In genomic region chr9:97527626-97528528, GRCh38 we compare ENCODE assay signal across 13 cellular contexts. TPM values are rescaled to one million over a fixed set of nuclear protein-coding genes. Genes with fewer than 3 reads are reported as not detected.
DNase-seq lines count a peak whose midpoint lies in the region; ATAC-seq and TF ChIP-seq lines count a peak whose summit lies in the region.
"Had no signal": no experiment of that assay in that cellular context is flagged by ENCODE, and none has a peak within 500 bp of the region (broad histone marks: within the 10 kb centered on the region; RNA-seq: fewer than 3 reads in every experiment).

No MANE protein-coding gene starts in this region.

- no peak overlapping the region for H3K23ac ChIP-seq in H9 (ENCODE audit: insufficient read length, low read depth, low read length)

- CTCF ChIA-PET in activated CD8-positive, alpha-beta memory T cell treated with anti-CD3 and anti-CD28 coated beads, Interleukin-2, amount 10 ng/mL, durations not matched to agents 7 days and 5 days (lab: Charles Lee): no interaction called here

- H4K20me1 ChIP-seq in H9 (ENCODE audit: control insufficient read depth, insufficient read depth, insufficient read length): no peaks in the 10 kb centered on the region

- peak overlapping the region; percentile 16 for H3K18ac ChIP-seq in H9 (ENCODE audit: insufficient read length, low read depth, low read length)

- peak overlapping the region; percentile 1 for H3K4me2 ChIP-seq in H9 (ENCODE audit: insufficient read depth, insufficient read length, low read length)

- no peak overlapping the region for H3K9ac ChIP-seq in H9 (ENCODE audit: extremely low read depth, insufficient read length, low read length)

- H2AK5ac ChIP-seq in H9 (ENCODE audit: insufficient read length, low read length): no peak overlapping the region

- no peak overlapping the region for H4K8ac ChIP-seq in H9 (replicated peaks; ENCODE audit: insufficient read length, low read depth, low read length)

- H3K4me1 ChIP-seq in H9 (ENCODE audit: insufficient read depth, low read length): peaks cover 2% of the 10 kb centered on the region; the same call in 1 of the 2 replicates

- H2BK5ac ChIP-seq in H9 (ENCODE audit: insufficient read length, low read length): no peak overlapping the region

- H4K5ac ChIP-seq in H9 (ENCODE audit: insufficient read length, low read depth, low read length): no peak overlapping the region

- H3K9me3 Mint-ChIP-seq in H9: no peaks in the 10 kb centered on the region; a peak in 1 of 5 replicates
- H3K9me3 Mint-ChIP-seq in stimulated activated effector memory CD8-positive, alpha-beta T cell treated with anti-CD3 and anti-CD28 coated beads, Interleukin-12 subunit alpha, Interleukin-12 subunit beta, amount 100 ng/mL, for 72 hours: no peaks in the 10 kb centered on the region
- no peaks in the 10 kb centered on the region for H3K9me3 Mint-ChIP-seq in activated CD8-positive, alpha-beta memory T cell treated with anti-CD3 and anti-CD28 coated beads, Interleukin-2, amount 10 ng/mL, durations not matched to agents 7 days and 5 days (ENCODE audit: low read depth)
- H3K9me3 Mint-ChIP-seq: brain had no signal

- peak; percentile 58 for DNase-seq in H9
- peak; percentile 77 for DNase-seq in NCI-H69 (lab: John Stamatoyannopoulos, UW)
- DNase-seq in islet precursor cell: peak; percentile 82
- no peak for DNase-seq in stimulated activated effector memory CD8-positive, alpha-beta T cell treated with anti-CD3 and anti-CD28 coated beads, Interleukin-12 subunit alpha, Interleukin-12 subunit beta, amount 100 ng/mL, for 72 hours (ENCODE audit: low spot score in 2 of 2)
- no peak for DNase-seq in DMS153 (lab: John Stamatoyannopoulos, UW)
- no peak for DNase-seq in activated CD8-positive, alpha-beta memory T cell treated with anti-CD3 and anti-CD28 coated beads, Interleukin-2, amount 10 ng/mL, durations not matched to agents 7 days and 5 days
- DNase-seq in hypothalamus (lab: John Stamatoyannopoulos, UW): no peak
- DNase-seq in NCI-H2029 treated with DMSO at 0.1 percent for 48 hours (lab: John Stamatoyannopoulos, UW): no peak
- DNase-seq: COR-L47, NCI-H2029, occipital lobe, Peyer's patch had no signal

- no peak overlapping the region for H3K56ac ChIP-seq in H9 (ENCODE audit: insufficient read length, low read depth, low read length)

- no peak for ATAC-seq in stimulated activated effector memory CD8-positive, alpha-beta T cell treated with anti-CD3 and anti-CD28 coated beads, Interleukin-12 subunit alpha, Interleukin-12 subunit beta, amount 100 ng/mL, for 72 hours
- no peak for ATAC-seq in activated CD8-positive, alpha-beta memory T cell treated with anti-CD3 and anti-CD28 coated beads, Interleukin-2, amount 10 ng/mL, durations not matched to agents 7 days and 5 days

- H3K36me3 Mint-ChIP-seq in H9 (ENCODE audit: insufficient read depth in 1 of 3, low read depth in 3 of 3): no peaks in the 10 kb centered on the region
- no peaks in the 10 kb centered on the region for H3K36me3 Mint-ChIP-seq in stimulated activated effector memory CD8-positive, alpha-beta T cell treated with anti-CD3 and anti-CD28 coated beads, Interleukin-12 subunit alpha, Interleukin-12 subunit beta, amount 100 ng/mL, for 72 hours
- no peaks in the 10 kb centered on the region for H3K36me3 Mint-ChIP-seq in activated CD8-positive, alpha-beta memory T cell treated with anti-CD3 and anti-CD28 coated beads, Interleukin-2, amount 10 ng/mL, durations not matched to agents 7 days and 5 days
- H3K36me3 Mint-ChIP-seq: brain had no signal

- no peak overlapping the region for H3T11ph ChIP-seq in H9 (ENCODE audit: low read length)

- peak overlapping the region; percentile 79 for H3K14ac ChIP-seq in H9 (ENCODE audit: insufficient read depth, low read length)

- H3K4ac ChIP-seq in H9 (ENCODE audit: low read depth, low read length): no peak overlapping the region; the same call in 1 of the 2 replicates

- no peak overlapping the region for H2BK12ac ChIP-seq in H9 (ENCODE audit: insufficient read length, low read depth, low read length)

- H3K79me2 ChIP-seq in H9 (ENCODE audit: insufficient read depth, low read length): no peaks in the 10 kb centered on the region

- H3K27ac Mint-ChIP-seq in H9: peak overlapping the region; percentile 80 to 99 (median 96); a peak in 6 of 7 replicates
- peak overlapping the region; percentile 8 for H3K27ac Mint-ChIP-seq in stimulated activated effector memory CD8-positive, alpha-beta T cell treated with anti-CD3 and anti-CD28 coated beads, Interleukin-12 subunit alpha, Interleukin-12 subunit beta, amount 100 ng/mL, for 72 hours
- H3K27ac Mint-ChIP-seq in activated CD8-positive, alpha-beta memory T cell treated with anti-CD3 and anti-CD28 coated beads, Interleukin-2, amount 10 ng/mL, durations not matched to agents 7 days and 5 days: no peak overlapping the region

- H3K79me1 ChIP-seq in H9 (ENCODE audit: insufficient read depth, low read depth, low read length, poor library complexity, severe bottlenecking): no peaks in the 10 kb centered on the region

- H3K23me2 ChIP-seq in H9 (ENCODE audit: insufficient read length, low read depth, low read length, poor library complexity, severe bottlenecking): no peaks in the 10 kb centered on the region

- H2BK15ac ChIP-seq in H9 (ENCODE audit: low read depth, low read length): no peak overlapping the region

- H2BK120ac ChIP-seq in H9 (ENCODE audit: low read depth, low read length, poor library complexity, severe bottlenecking): peak overlapping the region; percentile 52

- H3K4me3 Mint-ChIP-seq in H9: peak overlapping the region; percentile 26 to 32; a peak in 2 of 5 replicates
- H3K4me3 Mint-ChIP-seq in stimulated activated effector memory CD8-positive, alpha-beta T cell treated with anti-CD3 and anti-CD28 coated beads, Interleukin-12 subunit alpha, Interleukin-12 subunit beta, amount 100 ng/mL, for 72 hours: no peak overlapping the region
- H3K4me3 Mint-ChIP-seq in activated CD8-positive, alpha-beta memory T cell treated with anti-CD3 and anti-CD28 coated beads, Interleukin-2, amount 10 ng/mL, durations not matched to agents 7 days and 5 days: no peak overlapping the region
- H3K4me3 Mint-ChIP-seq: brain had no signal

- H3K27me3 ChIP-seq in H9 (ENCODE audit: insufficient read depth, low read length): no peaks in the 10 kb centered on the region
- H3K27me3 ChIP-seq: Peyer's patch had no signal

- H3K9me3 ChIP-seq in H9 (ENCODE audit: control insufficient read depth, low read depth, low read length): no peaks in the 10 kb centered on the region
- H3K9me3 ChIP-seq: Peyer's patch had no signal

- no peak overlapping the region for H2BK20ac ChIP-seq in H9 (ENCODE audit: low read depth, low read length, poor library complexity, severe bottlenecking)

- TF ChIP-seq CTCF in H9 (conservative IDR thresholded peaks at IDR 0.05): no peak

- H2AFZ ChIP-seq in H9 (ENCODE audit: low read length): no peak overlapping the region

- H3K27ac ChIP-seq in H9 (ENCODE audit: insufficient read length, low read depth, low read length): peak overlapping the region; percentile 49

- H3K4me1 Mint-ChIP-seq in H9: peaks cover 34 to 38% of the 10 kb centered on the region in 2 experiments
- H3K4me1 Mint-ChIP-seq in stimulated activated effector memory CD8-positive, alpha-beta T cell treated with anti-CD3 and anti-CD28 coated beads, Interleukin-12 subunit alpha, Interleukin-12 subunit beta, amount 100 ng/mL, for 72 hours: peaks cover 18% of the 10 kb centered on the region
- peaks cover 19% of the 10 kb centered on the region for H3K4me1 Mint-ChIP-seq in activated CD8-positive, alpha-beta memory T cell treated with anti-CD3 and anti-CD28 coated beads, Interleukin-2, amount 10 ng/mL, durations not matched to agents 7 days and 5 days

- no peaks in the 10 kb centered on the region; the same call in none of the 2 replicates for H3K27me3 Mint-ChIP-seq in H9 (ENCODE audit: low read depth)
- H3K27me3 Mint-ChIP-seq in activated CD8-positive, alpha-beta memory T cell treated with anti-CD3 and anti-CD28 coated beads, Interleukin-2, amount 10 ng/mL, durations not matched to agents 7 days and 5 days: no peaks in the 10 kb centered on the region

- H4K91ac ChIP-seq in H9 (ENCODE audit: insufficient read length, low read depth, low read length): peak overlapping the region; percentile 4

- WGBS in H9 (ENCODE audit: extremely low coverage, insufficient read length, low lambda C conversion rate): no CpG with 5 or more reads among the region's 18 CpGs

RNA-seq across cellular contexts. Expression of gene TMOD1, which starts 26.4 kb away (rescaled TPM):
- total RNA-seq in H9 (2021): 0.72 and 0.98 TPM in 2 replicates
- 1 to 10 TPM in 1 of 2 experiments, under 1 TPM in 1; 0.88 to 1.0 TPM for total RNA-seq in activated CD8-positive, alpha-beta memory T cell treated with anti-CD3 and anti-CD28 coated beads, Interleukin-2, amount 10 ng/mL, durations not matched to agents 7 days and 5 days

Comparison
In these comparisons a context has a peak if more than half of its experiments do, and no peak if none do; other contexts are left out.
1. DNase-seq: peak in H9 (single experiment), NCI-H69 (single experiment) and islet precursor cell (single experiment); none in stimulated activated effector memory CD8-positive, alpha-beta T cell treated with anti-CD3 and anti-CD28 coated beads, Interleukin-12 subunit alpha, Interleukin-12 subunit beta, amount 100 ng/mL, for 72 hours (0 of 2), DMS153 (single experiment), activated CD8-positive, alpha-beta memory T cell treated with anti-CD3 and anti-CD28 coated beads, Interleukin-2, amount 10 ng/mL, durations not matched to agents 7 days and 5 days (single experiment), hypothalamus (0 of 51) and NCI-H2029 treated with DMSO at 0.1 percent for 48 hours (single experiment).
2. H3K4me3 Mint-ChIP-seq: peak in H9 (2 of 2); none in stimulated activated effector memory CD8-positive, alpha-beta T cell treated with anti-CD3 and anti-CD28 coated beads, Interleukin-12 subunit alpha, Interleukin-12 subunit beta, amount 100 ng/mL, for 72 hours (single experiment) and activated CD8-positive, alpha-beta memory T cell treated with anti-CD3 and anti-CD28 coated beads, Interleukin-2, amount 10 ng/mL, durations not matched to agents 7 days and 5 days (single experiment).